ENCODE assay signal across 14 cellular contexts in genomic region chr7:47739901-47740300, GRCh38.
DNase-seq lines count a peak whose midpoint lies in the region; ATAC-seq and TF ChIP-seq lines count a peak whose summit lies in the region.
"Had no signal": no experiment of that assay in that cellular context is flagged by ENCODE, and none has a peak within 500 bp of the region (broad histone marks: within the 10 kb centered on the region; RNA-seq: fewer than 3 reads in every experiment).

No MANE protein-coding gene starts in this region.

- H3K27ac ChIP-seq in Panc1 (ENCODE audit: low read length) (peak overlapping the region; percentile 64), mesenchymal stem cell (ENCODE audit: low read length, poor library complexity, severe bottlenecking) (no peak overlapping the region), trophoblast cell (ENCODE audit: low read depth, low read length) (no peak overlapping the region), testis (no peak overlapping the region)

- TF ChIP-seq POLR2A in testis (IDR thresholded peaks at IDR 0.05), result no peak

- H2BK15ac ChIP-seq in mesenchymal stem cell (ENCODE audit: low read depth, poor library complexity, severe bottlenecking), result peak overlapping the region; percentile 6

- no peaks in the 10 kb centered on the region for H3K36me3 Mint-ChIP-seq in Caco-2 (ENCODE audit: insufficient read depth, unreplicated experiment)
- H3K36me3 Mint-ChIP-seq: CD4-positive, CD25-positive, alpha-beta regulatory T cell had no signal

- H3K4me1 ChIP-seq in Caco-2, result peaks cover 8% of the 10 kb centered on the region; the same call in 1 of the 2 replicates
- H3K4me1 ChIP-seq in Panc1 (ENCODE audit: control insufficient read depth, insufficient read depth, low read length), result peaks cover 25% of the 10 kb centered on the region
- H3K4me1 ChIP-seq in mesenchymal stem cell (ENCODE audit: control insufficient read depth, insufficient read depth, low read depth, low read length), result peaks cover 7% of the 10 kb centered on the region
- H3K4me1 ChIP-seq in trophoblast cell (ENCODE audit: control insufficient read depth in 1 of 2, insufficient read depth in 2 of 2, low read length in 2 of 2), result peaks cover 8 to 11% of the 10 kb centered on the region in 2 experiments
- no peaks in the 10 kb centered on the region for H3K4me1 ChIP-seq in testis

- H2AFZ ChIP-seq in mesenchymal stem cell (ENCODE audit: low read depth, low read length), result no peak overlapping the region
- no peak overlapping the region for H2AFZ ChIP-seq in trophoblast cell (ENCODE audit: insufficient read depth, low read length, poor library complexity)

- H3K36me3 ChIP-seq in Caco-2 (ENCODE audit: control insufficient read depth, insufficient read depth, low read length) (no peaks in the 10 kb centered on the region), Panc1 (ENCODE audit: control insufficient read depth, insufficient read depth, low read length) (no peaks in the 10 kb centered on the region), mesenchymal stem cell (ENCODE audit: control insufficient read depth in 1 of 2, insufficient read depth in 2 of 2, low read depth in 1 of 2, low read length in 2 of 2) (no peaks in the 10 kb centered on the region), trophoblast cell (ENCODE audit: control insufficient read depth in 1 of 2, insufficient read depth in 2 of 2, low read length in 2 of 2) (no peaks in the 10 kb centered on the region), testis (ENCODE audit: low read depth, missing control alignments) (no peaks in the 10 kb centered on the region)

- H3K9me3 ChIP-seq in Caco-2, result no peaks in the 10 kb centered on the region
- no peaks in the 10 kb centered on the region for H3K9me3 ChIP-seq in Panc1 (ENCODE audit: control insufficient read depth, insufficient read depth, low read depth, low read length)
- H3K9me3 ChIP-seq in mesenchymal stem cell (ENCODE audit: control insufficient read depth, low read length), result no peaks in the 10 kb centered on the region
- no peaks in the 10 kb centered on the region for H3K9me3 ChIP-seq in trophoblast cell (ENCODE audit: insufficient read depth, low read depth, low read length)
- no peaks in the 10 kb centered on the region for H3K9me3 ChIP-seq in testis
- H3K9me3 ChIP-seq: A549 had no signal

- H3K27me3 Mint-ChIP-seq in Caco-2 (ENCODE audit: insufficient read depth, unreplicated experiment), result no peaks in the 10 kb centered on the region

- H3K4ac ChIP-seq in mesenchymal stem cell (ENCODE audit: low read depth in 1 of 2, low read length in 2 of 2), result no peak overlapping the region
- H3K4ac ChIP-seq in trophoblast cell (ENCODE audit: low read depth, low read length), result no peak overlapping the region

- H3K27me3 ChIP-seq in Caco-2 (replicated peaks; ENCODE audit: control insufficient read depth, insufficient read depth, low read length) (no peaks in the 10 kb centered on the region), Panc1 (ENCODE audit: control insufficient read depth, insufficient read depth, low read length) (no peaks in the 10 kb centered on the region), mesenchymal stem cell (ENCODE audit: control insufficient read depth in 1 of 2, insufficient read depth in 1 of 2, low read length in 2 of 2) (peaks cover 0 to 50% of the 10 kb centered on the region in 2 experiments), trophoblast cell (ENCODE audit: insufficient read depth, low read length) (no peaks in the 10 kb centered on the region), testis (no peaks in the 10 kb centered on the region)

- no peak for ATAC-seq in Panc1
- no peak for ATAC-seq in GM21447 (IDR thresholded peaks at IDR 0.05; ENCODE audit: unreplicated experiment)
- ATAC-seq: GM12878 had no signal

- intact Hi-C loops in Caco-2 (cut with micrococcal nuclease; ENCODE audit: unreplicated experiment), result no loop called here
- intact Hi-C loops in Panc1 (cut with micrococcal nuclease; ENCODE audit: unreplicated experiment), result no loop called here
- intact Hi-C loops in testis (cut with DNase I; ENCODE audit: low total_unique reads), result no loop called here

- H3K18ac ChIP-seq in mesenchymal stem cell (ENCODE audit: low read depth in 1 of 2, low read length in 2 of 2), result no peak overlapping the region
- H3K18ac ChIP-seq in trophoblast cell (ENCODE audit: low read length), result no peak overlapping the region

- no peak overlapping the region for H3K4me3 Mint-ChIP-seq in Caco-2 (ENCODE audit: unreplicated experiment)
- H3K4me3 Mint-ChIP-seq: CD4-positive, CD25-positive, alpha-beta regulatory T cell; GM23338; H9 had no signal

- H3K9ac ChIP-seq in mesenchymal stem cell (ENCODE audit: low read length) (no peak overlapping the region), trophoblast cell (ENCODE audit: low read length) (no peak overlapping the region)

- TF ChIP-seq CTCF in Caco-2 (IDR thresholded peaks at IDR 0.05; ENCODE audit: insufficient read depth in 1 of 2, low read depth in 1 of 2, low read length in 1 of 2, severe bottlenecking in 1 of 2, unreplicated experiment in 1 of 2), result no peak
- TF ChIP-seq CTCF in Panc1 (IDR thresholded peaks at IDR 0.05), result no peak
- TF ChIP-seq CTCF in testis (IDR thresholded peaks at IDR 0.05), result no peak

- in situ Hi-C loops in Panc1 (cut with HindIII; ENCODE audit: low pct_unique_long_range_greater_than_20kb, low sequenced_read_pairs), result no loop called here

- H3K27ac Mint-ChIP-seq in Caco-2 (ENCODE audit: unreplicated experiment), result peak overlapping the region; percentile 30
- H3K27ac Mint-ChIP-seq: GM23338 had no signal

- H2BK5ac ChIP-seq in mesenchymal stem cell (ENCODE audit: low read depth, low read length, poor library complexity, severe bottlenecking), result no peak overlapping the region
- no peak overlapping the region for H2BK5ac ChIP-seq in trophoblast cell (ENCODE audit: low read depth, low read length, poor library complexity)

- BruUV-seq in Caco-2 (replicated peaks; lab: Mats Ljungman, UMichigan) (no TSS peak), Panc1 (replicated peaks; lab: Mats Ljungman, UMichigan) (no TSS peak)

- no peak for DNase-seq in Caco-2
- no peak for DNase-seq in Panc1 (ENCODE audit: low read depth, low spot score)
- DNase-seq in mesenchymal stem cell, result peak; percentile 43
- DNase-seq in trophoblast cell, result no peak
- DNase-seq in NCI-H510A treated with DMSO at 0.1 percent for 48 hours (lab: John Stamatoyannopoulos, UW), result no peak
- DNase-seq in activated naive CD4-positive, alpha-beta T cell treated with Interleukin-2 at 50 U/mL for 16 hours, result no peak
- DNase-seq in testis, result no peak
- DNase-seq: CD4-positive, CD25-positive, alpha-beta regulatory T cell; DMS79; H9 had no signal

- peak overlapping the region; percentile 27 for H2BK120ac ChIP-seq in mesenchymal stem cell (ENCODE audit: low read depth, low read length)
- H2BK120ac ChIP-seq in trophoblast cell (ENCODE audit: insufficient read depth, low read length, poor library complexity), result no peak overlapping the region

- H3K4me1 Mint-ChIP-seq in Caco-2 (ENCODE audit: low read depth, unreplicated experiment), result peaks cover 14% of the 10 kb centered on the region

- no peaks in the 10 kb centered on the region for H3K79me2 ChIP-seq in trophoblast cell (ENCODE audit: control insufficient read depth, insufficient read depth, low read length, poor library complexity)

- H2BK12ac ChIP-seq in mesenchymal stem cell (ENCODE audit: low read length in 2 of 2) (no peak overlapping the region), trophoblast cell (ENCODE audit: low read length) (no peak overlapping the region)

- no peak overlapping the region for H4K12ac ChIP-seq in trophoblast cell (ENCODE audit: low read depth, low read length)

- H3K14ac ChIP-seq in mesenchymal stem cell (ENCODE audit: low read length in 2 of 2) (no peak overlapping the region), trophoblast cell (ENCODE audit: low read length) (no peak overlapping the region)

- H3K79me1 ChIP-seq in mesenchymal stem cell (replicated peaks; ENCODE audit: low read length, poor library complexity, severe bottlenecking) (no peaks in the 10 kb centered on the region), trophoblast cell (ENCODE audit: low read length) (peaks cover 4% of the 10 kb centered on the region)

- POLR2A ChIA-PET in Caco-2 (lab: Charles Lee) (no interaction called here), Panc1 (lab: Charles Lee) (no interaction called here)

- H4K91ac ChIP-seq in mesenchymal stem cell (ENCODE audit: low read length) (no peak overlapping the region), trophoblast cell (ENCODE audit: low read depth, low read length) (peak overlapping the region; percentile 12)

- no peaks in the 10 kb centered on the region for H3K9me3 Mint-ChIP-seq in Caco-2 (ENCODE audit: unreplicated experiment)
- H3K9me3 Mint-ChIP-seq: GM23338, H9 had no signal

- no peak overlapping the region for H3K4me3 ChIP-seq in Caco-2 (ENCODE audit: low read depth, low read length)
- no peak overlapping the region for H3K4me3 ChIP-seq in Panc1 (ENCODE audit: low read depth in 2 of 2, low read length in 2 of 2)
- no peak overlapping the region for H3K4me3 ChIP-seq in mesenchymal stem cell (ENCODE audit: insufficient read depth in 1 of 2, low read depth in 1 of 2, low read length in 2 of 2)
- no peak overlapping the region for H3K4me3 ChIP-seq in trophoblast cell (ENCODE audit: low read depth, low read length)
- no peak overlapping the region for H3K4me3 ChIP-seq in testis
- H3K4me3 ChIP-seq: A549, GM12878, GM23338 had no signal

- CTCF ChIA-PET in Caco-2 (lab: Charles Lee), result no interaction called here
- CTCF ChIA-PET in Panc1 (lab: Charles Lee), result no interaction called here

- 38% methylated on average over 5 of the region's 8 CpGs for WGBS in mesenchymal stem cell
- no CpG with 5 or more reads among the region's 8 CpGs for WGBS in trophoblast cell (ENCODE audit: extremely low coverage, insufficient coverage, insufficient read length)
- 85 to 94% methylated on average over 8 of the region's 8 CpGs for WGBS in testis, 2 donors

- no peak overlapping the region for H3K4me2 ChIP-seq in mesenchymal stem cell (ENCODE audit: low read length, poor library complexity, severe bottlenecking)
- no peak overlapping the region for H3K4me2 ChIP-seq in trophoblast cell (ENCODE audit: low read length)
- H3K4me2 ChIP-seq: A549, GM23338 had no signal

- no peak overlapping the region for H4K8ac ChIP-seq in mesenchymal stem cell (ENCODE audit: low read length)
- no peak overlapping the region for H4K8ac ChIP-seq in trophoblast cell (ENCODE audit: low read depth, low read length)

- H2AK5ac ChIP-seq in mesenchymal stem cell (ENCODE audit: low read length, severe bottlenecking) (no peak overlapping the region), trophoblast cell (ENCODE audit: low read length) (no peak overlapping the region)

- H3K23ac ChIP-seq in mesenchymal stem cell (ENCODE audit: low read length in 2 of 2) (no peak overlapping the region), trophoblast cell (ENCODE audit: low read length) (no peak overlapping the region)
